21 cellular contexts compared by ENCODE assay signal in the genomic region with DNA sequence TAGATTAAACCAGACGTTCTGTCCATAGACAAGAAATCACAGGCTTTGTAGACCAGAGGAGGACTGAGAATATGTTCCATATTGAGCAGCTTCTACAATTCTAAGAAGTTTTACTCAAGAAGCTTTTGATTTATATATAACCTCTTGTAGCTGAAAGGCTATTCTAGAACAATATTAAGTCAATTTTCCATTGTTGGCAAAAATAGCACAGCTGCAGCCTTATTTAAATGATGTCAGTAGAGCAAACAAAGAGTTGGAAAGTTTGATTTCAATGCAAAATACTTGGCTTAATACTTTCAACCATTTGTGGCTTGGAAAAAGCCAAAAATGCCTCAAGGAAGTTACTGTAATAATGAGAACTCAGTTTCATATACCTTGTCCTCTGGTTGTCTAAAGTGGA. TPM values are rescaled to one million over a fixed set of nuclear protein-coding genes. Genes with fewer than 3 reads are reported as not detected.
"Had no signal": no experiment of that assay in that cellular context is flagged by ENCODE, and none has a peak within 500 bp of the region (broad histone marks: within the 10 kb centered on the region; RNA-seq: fewer than 3 reads in every experiment).

A gene with protein sequence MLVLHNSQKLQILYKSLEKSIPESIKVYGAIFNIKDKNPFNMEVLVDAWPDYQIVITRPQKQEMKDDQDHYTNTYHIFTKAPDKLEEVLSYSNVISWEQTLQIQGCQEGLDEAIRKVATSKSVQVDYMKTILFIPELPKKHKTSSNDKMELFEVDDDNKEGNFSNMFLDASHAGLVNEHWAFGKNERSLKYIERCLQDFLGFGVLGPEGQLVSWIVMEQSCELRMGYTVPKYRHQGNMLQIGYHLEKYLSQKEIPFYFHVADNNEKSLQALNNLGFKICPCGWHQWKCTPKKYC (minus strand): TSS at position 105 of the 400 bp plus-strand sequence. CDS start 5,092 bp downstream, outside the sequence.

- H3K27ac ChIP-seq: coronary artery, gastrocnemius medialis, heart right ventricle, spleen, stomach had no signal

- H3K4me1 ChIP-seq: gastrocnemius medialis, heart right ventricle, spleen, stomach had no signal

- H3K4me3 ChIP-seq: coronary artery, gastrocnemius medialis, heart right ventricle, spleen, stomach had no signal

- H3K27me3 ChIP-seq: gastrocnemius medialis, heart right ventricle, spleen, stomach had no signal

- DNase-seq: effector CD4-positive, alpha-beta T cell; gastrocnemius medialis; heart right ventricle; hypothalamus; kidney glomerular epithelial cell; natural killer cell; posterior cingulate gyrus; spleen; stimulated activated CD4-positive, alpha-beta T cell treated with anti-CD3 and anti-CD28 coated beads, Interleukin-15, amount 100 ng/mL, for 24 hours; stimulated activated CD4-positive, alpha-beta T cell treated with anti-CD3 and anti-CD28 coated beads, Interleukin-1b, Interleukin-23, amount 100 ng/mL, for 48 hours; stimulated activated CD4-positive, alpha-beta T cell treated with anti-CD3 and anti-CD28 coated beads, Interleukin-4, amount 100 ng/mL, for 24 hours; stimulated activated naive CD4-positive, alpha-beta T cell; stomach; substantia nigra had no signal

- ATAC-seq: gastrocnemius medialis, heart right ventricle, natural killer cell, sciatic nerve had no signal

- H3K36me3 ChIP-seq: gastrocnemius medialis, heart right ventricle, spleen, stomach had no signal

- H3K9me3 ChIP-seq: gastrocnemius medialis, spleen, stomach had no signal

RNA-seq across cellular contexts. Expression of the gene that starts here (rescaled TPM):
- total RNA-seq: gastrocnemius medialis, liver, lung microvascular endothelial cell, mesenteric fat pad, natural killer cell, osteocyte, pulmonary artery endothelial cell, spleen had no signal
- polyA plus RNA-seq: liver had no signal
